9 cellular contexts compared by ENCODE assay signal in the genomic region with DNA sequence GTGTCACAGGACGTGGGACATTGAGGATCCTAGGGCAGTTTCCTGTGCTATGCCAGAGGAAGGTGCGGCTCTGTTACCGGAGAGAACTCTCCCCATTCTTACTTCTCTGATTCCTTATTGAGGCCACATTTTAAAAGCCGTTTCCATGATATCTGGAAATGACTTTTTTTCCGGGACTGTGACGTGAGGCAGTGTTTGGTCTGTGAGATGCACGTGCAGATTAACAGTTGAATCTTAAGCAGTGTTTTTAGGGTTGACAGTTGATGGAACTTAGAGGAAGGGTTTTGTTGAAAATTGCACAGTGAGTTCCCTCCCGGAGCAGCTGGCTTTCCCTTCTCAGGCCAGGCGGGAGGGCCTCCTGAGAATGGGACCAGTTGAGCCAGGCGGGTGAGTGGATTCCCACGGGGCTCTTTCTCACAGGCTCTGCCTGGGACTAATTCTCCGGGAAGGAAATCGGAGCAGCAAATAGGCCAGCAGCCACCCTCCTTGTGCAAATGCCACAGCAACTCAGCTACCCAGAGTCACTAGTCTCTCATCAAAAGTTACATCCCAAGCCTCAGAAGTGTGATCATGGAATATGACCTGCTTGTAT.
DNase-seq lines count a peak whose midpoint lies in the region; ATAC-seq and TF ChIP-seq lines count a peak whose summit lies in the region.
"Had no signal": no experiment of that assay in that cellular context is flagged by ENCODE, and none has a peak within 500 bp of the region (broad histone marks: within the 10 kb centered on the region; RNA-seq: fewer than 3 reads in every experiment).

No MANE protein-coding gene starts in this region.

- no peak overlapping the region for H2AFZ ChIP-seq in fibroblast of lung (ENCODE audit: low read length)

- H3K9me3 Mint-ChIP-seq in nephron, result no peaks in the 10 kb centered on the region
- H3K9me3 Mint-ChIP-seq: CD8-positive, alpha-beta T cell had no signal

- H3K4me3 ChIP-seq in AG04449 (ENCODE audit: low read depth, low read length) (peak overlapping the region; percentile 74), Peyer's patch (peak overlapping the region in 3 of 4 donors; percentile 53 to 88 (median 81)), fibroblast of lung (replicated peaks in 1 of 4; ENCODE audit: control extremely low read depth in 1 of 4, insufficient read depth in 1 of 4, low read depth in 3 of 4, low read length in 4 of 4) (peak overlapping the region; percentile 76 to 93 (median 81))

- H3K27me3 Mint-ChIP-seq in nephron (ENCODE audit: low read depth), result peaks cover 4% of the 10 kb centered on the region

- DNase-seq in AG04449 (ENCODE audit: low read depth, low spot score), result no peak
- no peak for DNase-seq in Peyer's patch
- peak in 1 of 2 donors; percentile 40 for DNase-seq in fibroblast of lung (ENCODE audit: low read depth in 2 of 2)
- no peak for DNase-seq in NCI-H748 treated with DMSO at 0.1 percent for 48 hours (lab: John Stamatoyannopoulos, UW)
- DNase-seq in iPS-NIHi7 (ENCODE audit: extremely low spot score), result no peak
- DNase-seq in NCI-H1092 (lab: John Stamatoyannopoulos, UW), result no peak
- DNase-seq: CD8-positive, alpha-beta T cell had no signal

- CTCF ChIA-PET in AG04449 (lab: Yijun Ruan, JAX), result interaction anchor here (2.6 kb wide), 1 partner anchor 138 kb away, joined by 7 read pairs; the partner anchor contains the start of gene NSMCE4A

- H4K20me1 ChIP-seq in fibroblast of lung (ENCODE audit: control insufficient read depth, extremely low read depth, insufficient read depth, low read length), result no peaks in the 10 kb centered on the region

- no peaks in the 10 kb centered on the region for H3K27me3 ChIP-seq in Peyer's patch
- no peaks in the 10 kb centered on the region for H3K27me3 ChIP-seq in fibroblast of lung (ENCODE audit: control insufficient read depth, insufficient read depth, low read length)

- peak overlapping the region; percentile 76 to 84 (median 83) for H3K4me3 Mint-ChIP-seq in nephron
- H3K4me3 Mint-ChIP-seq: CD8-positive, alpha-beta T cell had no signal

- H3K9ac ChIP-seq in fibroblast of lung (ENCODE audit: insufficient read depth, low read length), result peak overlapping the region; percentile 90

- no peaks in the 10 kb centered on the region for H3K9me3 ChIP-seq in Peyer's patch
- no peaks in the 10 kb centered on the region for H3K9me3 ChIP-seq in fibroblast of lung (ENCODE audit: control insufficient read depth, insufficient read depth, low read depth, low read length)

- peak overlapping the region; percentile 24 to 77 (median 55) for H3K27ac Mint-ChIP-seq in nephron
- H3K27ac Mint-ChIP-seq: CD8-positive, alpha-beta T cell had no signal

- H3K4me1 ChIP-seq in Peyer's patch (peaks cover 0 to 28% (median 0%) of the 10 kb centered on the region in 4 donors), fibroblast of lung (ENCODE audit: control insufficient read depth, extremely low read depth, insufficient read depth, low read length) (peaks cover 16% of the 10 kb centered on the region)

- ATAC-seq in HG03095 (IDR thresholded peaks at IDR 0.05; ENCODE audit: unreplicated experiment), result no peak
- ATAC-seq: CD8-positive, alpha-beta T cell had no signal

- H3K27ac ChIP-seq in Peyer's patch, result peak overlapping the region; percentile 65 to 99 (median 98)
- peak overlapping the region; percentile 98 for H3K27ac ChIP-seq in fibroblast of lung (ENCODE audit: insufficient read depth, low read length)

- H3K36me3 Mint-ChIP-seq in nephron (ENCODE audit: low read depth), result no peaks in the 10 kb centered on the region
- H3K36me3 Mint-ChIP-seq: CD8-positive, alpha-beta T cell had no signal

- H3K36me3 ChIP-seq in Peyer's patch (no peaks in the 10 kb centered on the region), fibroblast of lung (ENCODE audit: control insufficient read depth, insufficient read depth, low read length) (no peaks in the 10 kb centered on the region)

- peak overlapping the region; percentile 89 for H3K4me2 ChIP-seq in fibroblast of lung (ENCODE audit: extremely low read depth, insufficient read depth, low read length)

- TF ChIP-seq POLR2A in Peyer's patch (IDR thresholded peaks at IDR 0.05), result no peak

- TF ChIP-seq CTCF in AG04449 (IDR thresholded peaks at IDR 0.05; ENCODE audit: insufficient read depth, low read length, missing control alignments), result no peak
- no peak for TF ChIP-seq CTCF in Peyer's patch (IDR thresholded peaks at IDR 0.05)
- TF ChIP-seq CTCF in fibroblast of lung (conservative IDR thresholded peaks at IDR 0.05 in 1 of 2, IDR thresholded peaks at IDR 0.05 in 1 of 2; ENCODE audit: low read depth in 1 of 2, low read length in 2 of 2), result no peak
- TF ChIP-seq CTCF in nephron (IDR thresholded peaks at IDR 0.05; ENCODE audit: unreplicated experiment in 3 of 3), result no peak

- H3K79me2 ChIP-seq in fibroblast of lung (ENCODE audit: control insufficient read depth, insufficient read depth, low read length), result peaks cover 39% of the 10 kb centered on the region

- POLR2A ChIA-PET in AG04449 (lab: Yijun Ruan, JAX), result interaction anchor here (1.6 kb wide), 1 partner anchor 8 kb away, joined by 6 read pairs; no protein-coding TSS in a partner anchor

- peaks cover 59% of the 10 kb centered on the region for H3K4me1 Mint-ChIP-seq in nephron
